11 cellular contexts compared by ENCODE assay signal in genomic region chr1:36258960-36259344, GRCh38. TPM values are rescaled to one million over a fixed set of nuclear protein-coding genes. Genes with fewer than 3 reads are reported as not detected.
DNase-seq lines count a peak whose midpoint lies in the region; ATAC-seq lines count a peak whose summit lies in the region.
"Had no signal": no experiment of that assay in that cellular context is flagged by ENCODE, and none has a peak within 500 bp of the region (broad histone marks: within the 10 kb centered on the region; RNA-seq: fewer than 3 reads in every experiment).

No MANE protein-coding gene starts in this region.

- ATAC-seq in stimulated activated naive CD8-positive, alpha-beta T cell treated with anti-CD3 and anti-CD28 coated beads, Interleukin-15, amount 100 ng/mL, for 72 hours = no peak
- ATAC-seq in left lobe of liver (peak; percentile 48), GM21528 (IDR thresholded peaks at IDR 0.05; ENCODE audit: low FRiP score, unreplicated experiment) (no peak)

- no peaks in the 10 kb centered on the region for H3K9me3 ChIP-seq in adipocyte (ENCODE audit: control insufficient read depth, low read length)
- H3K9me3 ChIP-seq: neutrophil had no signal

- peaks cover 60% of the 10 kb centered on the region for H3K36me3 Mint-ChIP-seq in stimulated activated naive CD8-positive, alpha-beta T cell treated with anti-CD3 and anti-CD28 coated beads, Interleukin-15, Interleukin-2, amounts not matched to agents 100 ng/mL and 50 ng/mL, for 24 hours (ENCODE audit: low read depth)

- no peak overlapping the region for H3K4me3 Mint-ChIP-seq in stimulated activated naive CD8-positive, alpha-beta T cell treated with anti-CD3 and anti-CD28 coated beads, Interleukin-15, Interleukin-2, amounts not matched to agents 100 ng/mL and 50 ng/mL, for 24 hours
- H3K4me3 Mint-ChIP-seq in stimulated activated naive CD8-positive, alpha-beta T cell treated with anti-CD3 and anti-CD28 coated beads, Interleukin-15, amount 100 ng/mL, for 72 hours = no peak overlapping the region
- H3K4me3 Mint-ChIP-seq: activated naive CD8-positive, alpha-beta T cell had no signal

- DNase-seq in stimulated activated naive CD8-positive, alpha-beta T cell treated with anti-CD3 and anti-CD28 coated beads, Interleukin-15, amount 100 ng/mL, for 72 hours = no peak
- DNase-seq in adipocyte (ENCODE audit: low read depth) (peak; percentile 43), left lobe of liver (ENCODE audit: low spot score) (no peak), occipital lobe (lab: John Stamatoyannopoulos, UW) (no peak), NCI-H1048 (lab: John Stamatoyannopoulos, UW) (no peak)
- DNase-seq in effector CD8-positive, alpha-beta T cell (lab: John Stamatoyannopoulos, UW) = no peak
- DNase-seq: NCI-H2227 treated with DMSO at 0.1 percent for 48 hours had no signal

- no peaks in the 10 kb centered on the region for H3K9me3 Mint-ChIP-seq in stimulated activated naive CD8-positive, alpha-beta T cell treated with anti-CD3 and anti-CD28 coated beads, Interleukin-15, Interleukin-2, amounts not matched to agents 100 ng/mL and 50 ng/mL, for 24 hours
- H3K9me3 Mint-ChIP-seq in stimulated activated naive CD8-positive, alpha-beta T cell treated with anti-CD3 and anti-CD28 coated beads, Interleukin-15, amount 100 ng/mL, for 72 hours = no peaks in the 10 kb centered on the region

- H3K4me1 ChIP-seq in adipocyte (ENCODE audit: control insufficient read depth, insufficient read depth, low read length) = peaks cover 24% of the 10 kb centered on the region

- H3K27me3 Mint-ChIP-seq in stimulated activated naive CD8-positive, alpha-beta T cell treated with anti-CD3 and anti-CD28 coated beads, Interleukin-15, Interleukin-2, amounts not matched to agents 100 ng/mL and 50 ng/mL, for 24 hours = no peaks in the 10 kb centered on the region
- H3K27me3 Mint-ChIP-seq in stimulated activated naive CD8-positive, alpha-beta T cell treated with anti-CD3 and anti-CD28 coated beads, Interleukin-15, amount 100 ng/mL, for 72 hours = no peaks in the 10 kb centered on the region
- H3K27me3 Mint-ChIP-seq: activated naive CD8-positive, alpha-beta T cell had no signal

- no peak overlapping the region for H3K4me3 ChIP-seq in adipocyte (ENCODE audit: low read length)

- peak overlapping the region; percentile 23 for H3K27ac Mint-ChIP-seq in stimulated activated naive CD8-positive, alpha-beta T cell treated with anti-CD3 and anti-CD28 coated beads, Interleukin-15, Interleukin-2, amounts not matched to agents 100 ng/mL and 50 ng/mL, for 24 hours
- no peak overlapping the region for H3K27ac Mint-ChIP-seq in stimulated activated naive CD8-positive, alpha-beta T cell treated with anti-CD3 and anti-CD28 coated beads, Interleukin-15, amount 100 ng/mL, for 72 hours
- H3K27ac Mint-ChIP-seq: activated naive CD8-positive, alpha-beta T cell had no signal

- no peaks in the 10 kb centered on the region for H3K27me3 ChIP-seq in adipocyte (replicated peaks; ENCODE audit: control insufficient read depth, insufficient read depth, low read length)
- H3K27me3 ChIP-seq: neutrophil had no signal

- peaks cover 47% of the 10 kb centered on the region for H3K4me1 Mint-ChIP-seq in stimulated activated naive CD8-positive, alpha-beta T cell treated with anti-CD3 and anti-CD28 coated beads, Interleukin-15, Interleukin-2, amounts not matched to agents 100 ng/mL and 50 ng/mL, for 24 hours (ENCODE audit: low read depth)
- H3K4me1 Mint-ChIP-seq in stimulated activated naive CD8-positive, alpha-beta T cell treated with anti-CD3 and anti-CD28 coated beads, Interleukin-15, amount 100 ng/mL, for 72 hours = peaks cover 41% of the 10 kb centered on the region

- H3K36me3 ChIP-seq in adipocyte (ENCODE audit: control insufficient read depth, insufficient read depth, low read length, severe bottlenecking) = peaks cover 54% of the 10 kb centered on the region

- H3K9ac ChIP-seq in adipocyte (ENCODE audit: low read length) = no peak overlapping the region

RNA-seq across cellular contexts. Expression of gene THRAP3, which starts 34.7 kb away (rescaled TPM):
- 34.8 TPM for total RNA-seq in left lobe of liver
- total RNA-seq in occipital lobe = 80.6 TPM

RNA-seq across cellular contexts. Expression of gene SH3D21, which starts 47.2 kb away (rescaled TPM):
- total RNA-seq in left lobe of liver = 1.5 TPM
- 3.0 TPM for total RNA-seq in occipital lobe
